7 cellular contexts compared by ENCODE assay signal in the genomic region with DNA sequence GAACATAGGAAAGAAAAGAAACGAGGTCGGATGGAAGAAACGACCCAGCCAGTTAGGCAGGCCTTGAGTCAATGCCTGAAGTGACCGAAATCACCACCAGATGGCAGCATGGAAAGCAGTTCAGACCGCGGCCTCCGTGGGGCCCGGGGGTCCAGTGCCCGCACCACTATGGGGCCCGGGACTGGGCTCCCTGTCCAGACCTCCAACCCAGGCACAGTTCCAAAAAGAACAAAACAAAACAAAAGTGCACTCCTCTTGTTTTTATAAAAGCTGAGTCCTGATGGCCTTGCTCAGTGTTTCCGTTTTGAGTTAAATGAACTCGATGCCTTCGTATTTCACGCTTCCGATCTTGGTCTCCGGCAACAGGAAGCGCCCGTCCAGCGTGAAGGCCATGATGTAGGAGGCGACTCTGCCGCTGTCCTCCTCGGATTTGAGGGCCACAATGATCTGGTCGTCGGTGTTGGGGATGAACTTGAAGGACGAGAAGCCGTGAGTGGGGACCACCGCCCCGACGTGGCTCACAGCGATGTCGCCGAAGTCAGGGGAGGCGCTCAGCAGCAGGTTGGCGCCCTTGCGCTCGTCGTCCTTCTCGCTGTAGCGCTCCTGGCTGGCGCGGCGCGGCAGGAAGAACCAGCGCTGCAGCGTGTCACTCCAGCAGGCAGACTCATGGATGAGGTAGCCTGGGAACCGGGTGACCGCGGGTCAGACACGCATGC. TPM values are rescaled to one million over a fixed set of nuclear protein-coding genes. Genes with fewer than 3 reads are reported as not detected.
DNase-seq lines count a peak whose midpoint lies in the region; ATAC-seq and TF ChIP-seq lines count a peak whose summit lies in the region.

No MANE protein-coding gene starts in this region.

- no TSS peak for BruUV-seq in OCI-LY7 (replicated peaks; lab: Mats Ljungman, UMichigan)

- H3K4me3 ChIP-seq in GM12875 (ENCODE audit: low read depth, low read length) (no peak overlapping the region), OCI-LY7 (ENCODE audit: low read depth, low read length, poor library complexity, severe bottlenecking) (no peak overlapping the region)

- H3K79me2 ChIP-seq in OCI-LY7 (ENCODE audit: insufficient read depth, low read depth, low read length), result no peaks in the 10 kb centered on the region

- DNase-seq in OCI-LY7 (ENCODE audit: low spot score) (peak; percentile 63), glutamatergic neuron (peak; percentile 79), progenitor cell of endocrine pancreas (ENCODE audit: low spot score, unreplicated experiment) (peak; percentile 38), NCI-H187 (lab: John Stamatoyannopoulos, UW) (no peak)
- DNase-seq in activated gamma-delta T cell treated with anti-CD3 and anti-CD28 coated beads, Interleukin-2, amount 50 U/mL, for 16 hours (ENCODE audit: low read depth), result peak; percentile 39

- H2AFZ ChIP-seq in OCI-LY7 (ENCODE audit: low read length), result no peak overlapping the region

- H3K9me3 Mint-ChIP-seq in glutamatergic neuron (ENCODE audit: unreplicated experiment) (peaks cover 1% of the 10 kb centered on the region), progenitor cell of endocrine pancreas (ENCODE audit: low read depth) (no peaks in the 10 kb centered on the region)

- peaks cover 10% of the 10 kb centered on the region for H3K36me3 Mint-ChIP-seq in glutamatergic neuron (ENCODE audit: unreplicated experiment)
- peaks cover 27% of the 10 kb centered on the region for H3K36me3 Mint-ChIP-seq in progenitor cell of endocrine pancreas (ENCODE audit: insufficient read depth)

- H4K20me1 ChIP-seq in OCI-LY7 (ENCODE audit: insufficient read depth, low read length), result peaks cover 4% of the 10 kb centered on the region; the same call in 1 of the 2 replicates

- CTCF ChIA-PET in OCI-LY7 (lab: Charles Lee; ENCODE audit: unreplicated experiment), result no interaction called here

- TF ChIP-seq CTCF in GM12875 (IDR thresholded peaks at IDR 0.05; ENCODE audit: borderline replicate concordance, insufficient read depth, low read depth, low read length) (peak; percentile 71), OCI-LY7 (conservative IDR thresholded peaks at IDR 0.05; ENCODE audit: low read length) (peak; percentile 96), glutamatergic neuron (IDR thresholded peaks at IDR 0.05; ENCODE audit: partially characterized antibody, unreplicated experiment) (peak; percentile 87), progenitor cell of endocrine pancreas (IDR thresholded peaks at IDR 0.05; ENCODE audit: unreplicated experiment) (peak; percentile 75)

- H3K4me1 ChIP-seq in OCI-LY7 (ENCODE audit: insufficient read depth, low read length, poor library complexity, severe bottlenecking), result no peaks in the 10 kb centered on the region

- H3K4me1 Mint-ChIP-seq in glutamatergic neuron (ENCODE audit: low read depth, unreplicated experiment) (peaks cover 5% of the 10 kb centered on the region), progenitor cell of endocrine pancreas (ENCODE audit: low read depth) (peaks cover 6% of the 10 kb centered on the region)

- no peak overlapping the region for H3K4me2 ChIP-seq in OCI-LY7 (ENCODE audit: low read length)

- intact Hi-C loops in OCI-LY7 (cut with micrococcal nuclease; ENCODE audit: unreplicated experiment), result loop anchor here (5.0 kb wide), 1 partner anchor 49 kb away; no protein-coding TSS in a partner anchor

- H3K9me3 ChIP-seq in OCI-LY7 (ENCODE audit: low read length), result no peaks in the 10 kb centered on the region

- H3K27ac ChIP-seq in OCI-LY7 (ENCODE audit: low read depth, low read length, poor library complexity, severe bottlenecking), result no peak overlapping the region

- no peak for ATAC-seq in HG02763 (IDR thresholded peaks at IDR 0.05; ENCODE audit: unreplicated experiment)

- H3K27ac Mint-ChIP-seq in glutamatergic neuron (ENCODE audit: unreplicated experiment) (no peak overlapping the region), progenitor cell of endocrine pancreas (peak overlapping the region; percentile 60)

- H3K4me3 Mint-ChIP-seq in glutamatergic neuron (ENCODE audit: unreplicated experiment) (no peak overlapping the region), progenitor cell of endocrine pancreas (ENCODE audit: low read depth) (no peak overlapping the region)

- POLR2A ChIA-PET in OCI-LY7 (lab: Charles Lee), result no interaction called here

- no peaks in the 10 kb centered on the region for H3K9me2 ChIP-seq in OCI-LY7 (ENCODE audit: insufficient read depth, low read length)

- H3K27me3 Mint-ChIP-seq in glutamatergic neuron (ENCODE audit: unreplicated experiment) (peaks cover 3% of the 10 kb centered on the region), progenitor cell of endocrine pancreas (no peaks in the 10 kb centered on the region)

- peaks cover 88% of the 10 kb centered on the region for H3K36me3 ChIP-seq in OCI-LY7 (ENCODE audit: insufficient read depth, low read length)

RNA-seq across cellular contexts. Expression of a gene that starts 13.7 kb away (rescaled TPM):
- total RNA-seq in OCI-LY7 (2014; rRNA removed; shearing (Covaris generic)), result 0.88 TPM in 1 of 2 replicates, not detected in the other
- total RNA-seq in OCI-LY7 (2022) (1.3 and 1.7 TPM in 2 replicates), glutamatergic neuron (ENCODE audit: unreplicated experiment) (30.3 TPM), progenitor cell of endocrine pancreas (69.5 and 72.5 TPM in 2 replicates)

RNA-seq across cellular contexts. Expression of a gene that starts 16.2 kb away (rescaled TPM):
- total RNA-seq in OCI-LY7 (2014; rRNA removed; shearing (Covaris generic)), result 36.3 and 37.2 TPM in 2 replicates
- total RNA-seq in OCI-LY7 (2022), result 51.7 and 60.5 TPM in 2 replicates
- 33.3 TPM for total RNA-seq in glutamatergic neuron (ENCODE audit: unreplicated experiment)
- 59.0 and 66.3 TPM in 2 replicates for total RNA-seq in progenitor cell of endocrine pancreas

RNA-seq across cellular contexts. Expression of a gene that starts 30.6 kb away (rescaled TPM):
- not detected in 2 replicates for total RNA-seq in OCI-LY7 (2014; rRNA removed; shearing (Covaris generic))
- total RNA-seq in OCI-LY7 (2022) (not detected in 2 replicates), glutamatergic neuron (ENCODE audit: unreplicated experiment) (0.15 TPM), progenitor cell of endocrine pancreas (0.67 and 2.0 TPM in 2 replicates)

Comparison
In these comparisons a context has a peak if more than half of its experiments do, and no peak if none do; other contexts are left out.
1. DNase-seq: peak in OCI-LY7 (single experiment), activated gamma-delta T cell treated with anti-CD3 and anti-CD28 coated beads, Interleukin-2, amount 50 U/mL, for 16 hours (single experiment), glutamatergic neuron (single experiment) and progenitor cell of endocrine pancreas (single experiment); none in NCI-H187 (0 of 2).
2. RNA of a gene that starts 13.7 kb away (total RNA-seq): 69.5 to 72.5 TPM in progenitor cell of endocrine pancreas and 30.3 TPM in glutamatergic neuron (single experiment); 0.88 to 1.7 TPM in OCI-LY7; every median in the first group is over 10 times any median in the second.
3. Peak in every context shown above with its lines, with median percentiles within 50 percentile points of each other: CTCF ChIP-seq.